2 cellular contexts compared by ENCODE assay signal in the genomic region with DNA sequence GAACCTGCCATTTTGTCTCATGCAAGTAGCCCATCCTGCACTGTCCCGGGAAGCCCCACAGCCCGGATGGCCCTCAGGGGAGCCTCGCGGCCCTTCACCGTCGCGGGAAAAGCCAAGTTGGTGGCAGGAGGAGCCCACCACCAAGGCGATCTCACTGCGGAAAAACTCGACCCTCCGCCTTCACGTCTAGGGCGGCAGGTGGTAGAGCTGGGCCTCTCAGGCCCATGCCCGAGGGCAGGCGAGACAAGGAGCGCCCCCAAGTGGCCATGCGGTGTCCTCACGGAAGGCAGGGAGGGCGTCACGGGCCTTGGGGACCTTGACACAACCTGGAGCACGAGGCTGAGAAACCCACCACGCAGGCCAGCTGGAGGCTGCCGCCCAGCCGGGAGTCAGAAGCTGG.
TF ChIP-seq lines count a peak whose summit lies in the region.

No MANE protein-coding gene starts in this region.

TF ChIP-seq in SK-N-SH, 30 proteins besides CTCF, POLR2A, EP300 and RAD21 (continued from another document):
- TF ChIP-seq, protein P1, sequence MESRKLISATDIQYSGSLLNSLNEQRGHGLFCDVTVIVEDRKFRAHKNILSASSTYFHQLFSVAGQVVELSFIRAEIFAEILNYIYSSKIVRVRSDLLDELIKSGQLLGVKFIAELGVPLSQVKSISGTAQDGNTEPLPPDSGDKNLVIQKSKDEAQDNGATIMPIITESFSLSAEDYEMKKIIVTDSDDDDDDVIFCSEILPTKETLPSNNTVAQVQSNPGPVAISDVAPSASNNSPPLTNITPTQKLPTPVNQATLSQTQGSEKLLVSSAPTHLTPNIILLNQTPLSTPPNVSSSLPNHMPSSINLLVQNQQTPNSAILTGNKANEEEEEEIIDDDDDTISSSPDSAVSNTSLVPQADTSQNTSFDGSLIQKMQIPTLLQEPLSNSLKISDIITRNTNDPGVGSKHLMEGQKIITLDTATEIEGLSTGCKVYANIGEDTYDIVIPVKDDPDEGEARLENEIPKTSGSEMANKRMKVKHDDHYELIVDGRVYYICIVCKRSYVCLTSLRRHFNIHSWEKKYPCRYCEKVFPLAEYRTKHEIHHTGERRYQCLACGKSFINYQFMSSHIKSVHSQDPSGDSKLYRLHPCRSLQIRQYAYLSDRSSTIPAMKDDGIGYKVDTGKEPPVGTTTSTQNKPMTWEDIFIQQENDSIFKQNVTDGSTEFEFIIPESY (IDR thresholded peaks at IDR 0.05; ENCODE audit: borderline replicate concordance, low read depth), result no peak
- no peak for TF ChIP-seq TAF1 (IDR thresholded peaks at IDR 0.05; ENCODE audit: borderline replicate concordance, low read depth, low read length)

TF ChIP-seq in SK-N-SH treated with all-trans-retinoic acid at 6 μM for 48 hours, 23 proteins besides CTCF, POLR2A, EP300 and RAD21 (continued from another document):
- TF ChIP-seq, protein P2, sequence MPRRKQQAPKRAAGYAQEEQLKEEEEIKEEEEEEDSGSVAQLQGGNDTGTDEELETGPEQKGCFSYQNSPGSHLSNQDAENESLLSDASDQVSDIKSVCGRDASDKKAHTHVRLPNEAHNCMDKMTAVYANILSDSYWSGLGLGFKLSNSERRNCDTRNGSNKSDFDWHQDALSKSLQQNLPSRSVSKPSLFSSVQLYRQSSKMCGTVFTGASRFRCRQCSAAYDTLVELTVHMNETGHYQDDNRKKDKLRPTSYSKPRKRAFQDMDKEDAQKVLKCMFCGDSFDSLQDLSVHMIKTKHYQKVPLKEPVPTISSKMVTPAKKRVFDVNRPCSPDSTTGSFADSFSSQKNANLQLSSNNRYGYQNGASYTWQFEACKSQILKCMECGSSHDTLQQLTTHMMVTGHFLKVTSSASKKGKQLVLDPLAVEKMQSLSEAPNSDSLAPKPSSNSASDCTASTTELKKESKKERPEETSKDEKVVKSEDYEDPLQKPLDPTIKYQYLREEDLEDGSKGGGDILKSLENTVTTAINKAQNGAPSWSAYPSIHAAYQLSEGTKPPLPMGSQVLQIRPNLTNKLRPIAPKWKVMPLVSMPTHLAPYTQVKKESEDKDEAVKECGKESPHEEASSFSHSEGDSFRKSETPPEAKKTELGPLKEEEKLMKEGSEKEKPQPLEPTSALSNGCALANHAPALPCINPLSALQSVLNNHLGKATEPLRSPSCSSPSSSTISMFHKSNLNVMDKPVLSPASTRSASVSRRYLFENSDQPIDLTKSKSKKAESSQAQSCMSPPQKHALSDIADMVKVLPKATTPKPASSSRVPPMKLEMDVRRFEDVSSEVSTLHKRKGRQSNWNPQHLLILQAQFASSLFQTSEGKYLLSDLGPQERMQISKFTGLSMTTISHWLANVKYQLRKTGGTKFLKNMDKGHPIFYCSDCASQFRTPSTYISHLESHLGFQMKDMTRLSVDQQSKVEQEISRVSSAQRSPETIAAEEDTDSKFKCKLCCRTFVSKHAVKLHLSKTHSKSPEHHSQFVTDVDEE (CRISPR knock-in tag; IDR thresholded peaks at IDR 0.05), result no peak
- no peak for TF ChIP-seq PPARA (CRISPR knock-in tag; IDR thresholded peaks at IDR 0.05; ENCODE audit: borderline replicate concordance)
- TF ChIP-seq ISL1 (CRISPR knock-in tag; IDR thresholded peaks at IDR 0.05), result no peak
- TF ChIP-seq, protein P3, sequence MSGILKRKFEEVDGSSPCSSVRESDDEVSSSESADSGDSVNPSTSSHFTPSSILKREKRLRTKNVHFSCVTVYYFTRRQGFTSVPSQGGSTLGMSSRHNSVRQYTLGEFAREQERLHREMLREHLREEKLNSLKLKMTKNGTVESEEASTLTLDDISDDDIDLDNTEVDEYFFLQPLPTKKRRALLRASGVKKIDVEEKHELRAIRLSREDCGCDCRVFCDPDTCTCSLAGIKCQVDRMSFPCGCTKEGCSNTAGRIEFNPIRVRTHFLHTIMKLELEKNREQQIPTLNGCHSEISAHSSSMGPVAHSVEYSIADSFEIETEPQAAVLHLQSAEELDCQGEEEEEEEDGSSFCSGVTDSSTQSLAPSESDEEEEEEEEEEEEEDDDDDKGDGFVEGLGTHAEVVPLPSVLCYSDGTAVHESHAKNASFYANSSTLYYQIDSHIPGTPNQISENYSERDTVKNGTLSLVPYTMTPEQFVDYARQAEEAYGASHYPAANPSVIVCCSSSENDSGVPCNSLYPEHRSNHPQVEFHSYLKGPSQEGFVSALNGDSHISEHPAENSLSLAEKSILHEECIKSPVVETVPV (CRISPR knock-in tag; IDR thresholded peaks at IDR 0.05), result no peak
- no peak for TF ChIP-seq ZNF565 (CRISPR knock-in tag; conservative IDR thresholded peaks at IDR 0.05; ENCODE audit: low read depth)
- TF ChIP-seq TOX (CRISPR knock-in tag; IDR thresholded peaks at IDR 0.05; ENCODE audit: borderline replicate concordance), result no peak
